In the genomic region with DNA sequence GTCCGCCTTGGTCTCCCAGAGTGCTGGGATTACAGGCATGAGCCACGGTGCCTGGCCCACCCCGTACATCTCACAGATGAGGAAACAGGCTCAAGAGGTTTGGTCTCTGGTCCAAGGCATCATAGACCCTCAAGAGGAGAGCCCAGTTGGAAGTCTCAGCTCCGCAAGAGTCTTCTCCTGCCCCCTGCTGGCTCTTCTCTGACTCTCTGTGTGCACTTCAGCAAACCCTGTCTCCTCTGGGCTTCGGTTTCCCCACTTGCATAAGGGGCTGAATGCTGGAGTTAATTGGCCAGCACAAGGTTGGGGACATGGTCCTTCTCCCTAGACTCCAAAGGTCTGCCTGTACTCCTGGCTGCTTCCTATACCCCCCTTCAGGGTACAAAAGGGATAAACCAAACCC, we compare ENCODE assay signal across 11 cellular contexts. TPM values are rescaled to one million over a fixed set of nuclear protein-coding genes. Genes with fewer than 3 reads are reported as not detected.
DNase-seq lines count a peak whose midpoint lies in the region; ATAC-seq, FAIRE-seq and TF ChIP-seq lines count a peak whose summit lies in the region.
"Had no signal": no experiment of that assay in that cellular context is flagged by ENCODE, and none has a peak within 500 bp of the region (broad histone marks: within the 10 kb centered on the region; RNA-seq: fewer than 3 reads in every experiment).

No MANE protein-coding gene starts in this region.

- no peak for TF ChIP-seq POLR2A in GM12878 (IDR thresholded peaks at IDR 0.05; ENCODE audit: low read depth, low read length)

- 80% methylated on average over 5 of the region's 5 CpGs for WGBS in GM12878 (ENCODE audit: insufficient coverage, insufficient replicate concordance, low lambda C conversion rate, missing lambda C conversion rate)

- no peaks in the 10 kb centered on the region for H3K9me3 Mint-ChIP-seq in nephron progenitor cell
- H3K9me3 Mint-ChIP-seq: nephron; stimulated activated memory B cell treated with anti-CD40 and anti-IgM and Interleukin-4, amounts not matched to agents 10 μg/mL and 1 μg/mL and 100 μg/mL, for 72 hours had no signal

- H3K27ac ChIP-seq in Karpas-422 (ENCODE audit: low read length) (no peak overlapping the region), GM12878 (ENCODE audit: control insufficient read depth, insufficient read depth) (no peak overlapping the region)
- H3K27ac ChIP-seq: coronary artery had no signal

- peak; percentile 27 for FAIRE-seq in GM12878 (lab: Jason Lieb, UNC)
- FAIRE-seq: GM19239 had no signal

- intact Hi-C loops in GM12878 (cut with micrococcal nuclease; ENCODE audit: unreplicated experiment): no loop called here

- H3K36me3 ChIP-seq in Karpas-422 (ENCODE audit: insufficient read depth, low read length) (no peaks in the 10 kb centered on the region), GM12878 (ENCODE audit: control insufficient read depth in 2 of 2, insufficient read depth in 2 of 2, low read length in 1 of 2) (no peaks in the 10 kb centered on the region)

- in situ Hi-C loops in GM12878 (cut with MboI): no loop called here

- peaks cover 7% of the 10 kb centered on the region for H3K27me3 Mint-ChIP-seq in nephron progenitor cell (ENCODE audit: low read depth, poor library complexity)
- H3K27me3 Mint-ChIP-seq: stimulated activated memory B cell treated with anti-CD40 and anti-IgM and Interleukin-4, amounts not matched to agents 10 μg/mL and 1 μg/mL and 100 μg/mL, for 72 hours had no signal

- no peaks in the 10 kb centered on the region for H3K27me3 ChIP-seq in Karpas-422 (ENCODE audit: low read length)
- no peaks in the 10 kb centered on the region for H3K27me3 ChIP-seq in GM12878 (replicated peaks in 1 of 2; ENCODE audit: control insufficient read depth in 2 of 2, insufficient read depth in 2 of 2, low read length in 1 of 2)

- H2AFZ ChIP-seq in Karpas-422 (ENCODE audit: low read length) (no peak overlapping the region), GM12878 (ENCODE audit: control insufficient read depth, low read depth, low read length) (no peak overlapping the region)

- H3K4me1 ChIP-seq in Karpas-422 (ENCODE audit: low read length) (peaks cover 7% of the 10 kb centered on the region), GM12878 (ENCODE audit: control insufficient read depth, insufficient read depth, low read length) (peaks cover 15% of the 10 kb centered on the region)

- DNase-seq in GDM1 (lab: John Stamatoyannopoulos, UW): peak; percentile 19
- peak; percentile 87 for DNase-seq in Karpas-422
- DNase-seq in GM12878 (ENCODE audit: low read depth, low spot score): no peak
- peak; percentile 29 for DNase-seq in nephron progenitor cell
- DNase-seq in stimulated activated naive CD4-positive, alpha-beta T cell treated with Interleukin-2 at 50 U/mL for 16 hours (lab: John Stamatoyannopoulos, UW): no peak

- peak; percentile 27; the same call in 1 of the 2 replicates for TF ChIP-seq RAD21 in GM12878 (IDR thresholded peaks at IDR 0.05; ENCODE audit: insufficient read depth, low read depth, low read length)

- H3K9me3 ChIP-seq in Karpas-422 (ENCODE audit: low read length) (no peaks in the 10 kb centered on the region), GM12878 (replicated peaks; ENCODE audit: control insufficient read depth, insufficient read depth, low read length) (no peaks in the 10 kb centered on the region)

- H3K79me2 ChIP-seq in Karpas-422 (ENCODE audit: low read length) (no peaks in the 10 kb centered on the region), GM12878 (ENCODE audit: control insufficient read depth, insufficient read depth, low read length) (no peaks in the 10 kb centered on the region)

- no peak overlapping the region for H3K27ac Mint-ChIP-seq in nephron progenitor cell
- H3K27ac Mint-ChIP-seq: nephron had no signal

- H3K4me2 ChIP-seq in Karpas-422 (ENCODE audit: low read depth, low read length, poor library complexity, severe bottlenecking) (no peak overlapping the region), GM12878 (ENCODE audit: control insufficient read depth, insufficient read depth) (no peak overlapping the region)

- SMC1A ChIA-PET in GM12878 (lab: Charles Lee; ENCODE audit: uncharacterized antibody, unreplicated experiment): interaction anchor here (0.9 to 1.6 kb wide), 3 partner anchors 58 to 95 kb away, joined by 3 to 5 read pairs (median 4); no protein-coding TSS in a partner anchor

- ATAC-seq in GM12878 (no peak), GM18861 (IDR thresholded peaks at IDR 0.05; ENCODE audit: unreplicated experiment) (no peak), GM18873 (IDR thresholded peaks at IDR 0.05; ENCODE audit: low FRiP score, unreplicated experiment) (no peak)
- ATAC-seq: stimulated activated memory B cell treated with anti-CD40 and anti-IgM and Interleukin-4, amounts not matched to agents 10 μg/mL and 1 μg/mL and 100 μg/mL, for 72 hours had no signal

- H3K4me3 ChIP-seq in Karpas-422 (ENCODE audit: low read length) (no peak overlapping the region), GM12878 (no peak overlapping the region)
- H3K4me3 ChIP-seq: coronary artery had no signal

- H3K4me3 Mint-ChIP-seq in nephron progenitor cell: no peak overlapping the region
- H3K4me3 Mint-ChIP-seq: nephron; stimulated activated memory B cell treated with anti-CD40 and anti-IgM and Interleukin-4, amounts not matched to agents 10 μg/mL and 1 μg/mL and 100 μg/mL, for 72 hours had no signal

- H3K36me3 Mint-ChIP-seq in nephron progenitor cell (ENCODE audit: low read depth): no peaks in the 10 kb centered on the region
- H3K36me3 Mint-ChIP-seq: stimulated activated memory B cell treated with anti-CD40 and anti-IgM and Interleukin-4, amounts not matched to agents 10 μg/mL and 1 μg/mL and 100 μg/mL, for 72 hours had no signal

- POLR2A ChIA-PET in GM12878 (lab: Charles Lee): interaction anchor here (0.6 kb wide), 3 partner anchors 9 to 184 kb away, joined by 3 to 6 read pairs (median 3); no protein-coding TSS in a partner anchor

- RAD21 ChIA-PET in GM12878 (lab: Charles Lee; ENCODE audit: unreplicated experiment): interaction anchor here (0.6 to 1.6 kb wide), 3 partner anchors 40 to 97 kb away, joined by 3 to 4 read pairs (median 3); partner anchors contain the start of genes INKA1 and RBM6

- H3K4me1 Mint-ChIP-seq in nephron progenitor cell: peaks cover 5% of the 10 kb centered on the region

- no peaks in the 10 kb centered on the region for H3K9me2 ChIP-seq in Karpas-422 (replicated peaks; ENCODE audit: insufficient read depth, low read length)

- H4K20me1 ChIP-seq in Karpas-422 (ENCODE audit: insufficient read depth, low read depth, low read length) (no peaks in the 10 kb centered on the region), GM12878 (ENCODE audit: control insufficient read depth, insufficient read depth) (no peaks in the 10 kb centered on the region)

- CTCF ChIA-PET in GM12878 (lab: Yijun Ruan, JAX): interaction anchor here (1.1 to 3.8 kb wide), 5 partner anchors 16 to 690 kb away, joined by 3 to 28 read pairs (median 5); partner anchors contain the start of gene INKA1

- no TSS peak for BruUV-seq in GM12878 (replicated peaks; lab: Mats Ljungman, UMichigan)

- H3K9ac ChIP-seq in Karpas-422 (ENCODE audit: low read length): no peak overlapping the region
- no peak overlapping the region for H3K9ac ChIP-seq in GM12878 (ENCODE audit: control insufficient read depth, insufficient read depth, low read length)

- TF ChIP-seq CTCF in GM12878 (IDR thresholded peaks at IDR 0.05 in 2 of 3, conservative IDR thresholded peaks at IDR 0.05 in 1 of 3; ENCODE audit: control insufficient read depth in 2 of 3, extremely low read depth in 1 of 3, insufficient read depth in 1 of 3, low read depth in 3 of 3, low read length in 3 of 3): peak in 2 of 3 experiments; percentile 29 to 30; a peak in 2 of 6 replicates
- peak; percentile 25 for TF ChIP-seq CTCF in nephron progenitor cell (IDR thresholded peaks at IDR 0.05)

- TF ChIP-seq EP300 in GM12878 (IDR thresholded peaks at IDR 0.05; ENCODE audit: borderline replicate concordance in 1 of 2, control insufficient read depth in 1 of 2, low read depth in 2 of 2, low read length in 2 of 2): no peak

RNA-seq across cellular contexts. Expression of gene MST1R, which starts 3.9 kb away (rescaled TPM):
- not detected in 2 replicates for total RNA-seq in Karpas-422 (2014; rRNA removed; shearing (Covaris generic); ENCODE audit: low replicate concordance)
- total RNA-seq in GM12878 (2013; cell fraction: nucleolus; rRNA removed): 7.5 and 8.1 TPM in 2 replicates
- 1.1 and 1.3 TPM in 2 replicates for total RNA-seq in GM12878 (2014; rRNA removed)
- 0.40 and 1.7 TPM in 2 replicates for total RNA-seq in GM12878 (2014; rRNA removed; fragmentation: Illumina TruSeq; extraction: Trizol)
- total RNA-seq in GM12878 (2021): 2.3 and 3.0 TPM in 2 replicates
- 0.59 TPM for polyA plus RNA-seq in GM12878 (2011; ENCODE audit: low read depth)
- 1.8 and 5.1 TPM in 2 replicates for polyA plus RNA-seq in GM12878 (2011; rRNA removed)
- 5.1 and 7.9 TPM in 2 replicates for polyA plus RNA-seq in GM12878 (2011; cell fraction: cytosol; rRNA removed)
- 64.7 and 74.7 TPM in 2 replicates for polyA plus RNA-seq in GM12878 (2011; cell fraction: nucleus; rRNA removed)
- polyA plus RNA-seq in GM12878 (2012): 0.89 and 1.1 TPM in 2 replicates
- polyA plus RNA-seq in GM12878 (2014; fragmentation: Illumina TruSeq; extraction: Trizol): 0.35 and 1.1 TPM in 2 replicates
- 1 to 10 TPM in 1 of 2 experiments, under 1 TPM in 1; 0.68 to 1.2 TPM for polyA plus RNA-seq in GM12878 (2014; fragmentation: Nextera tagmentation; extraction: Ambion mirVana)
- 4.5 and 5.6 TPM in 2 replicates for polyA plus RNA-seq in GM12878 (2014; rRNA removed)
- 1 to 10 TPM; 1.3 to 2.2 TPM for polyA plus RNA-seq in GM12878 (2016; fragmentation: Nextera tagmentation; extraction: Ambion mirVana)
- 6.0 and 9.4 TPM in 2 replicates for polyA minus RNA-seq in GM12878 (2011; rRNA and poly(A)+ RNA removed)
- 4.1 and 4.4 TPM in 2 replicates for polyA minus RNA-seq in GM12878 (2011; cell fraction: cytosol; rRNA and poly(A)+ RNA removed)
- 11.8 and 21.5 TPM in 2 replicates for polyA minus RNA-seq in GM12878 (2011; cell fraction: nucleus; rRNA and poly(A)+ RNA removed)

RNA-seq across cellular contexts. Expression of gene MON1A, which starts 29.8 kb away (rescaled TPM):
- total RNA-seq in Karpas-422 (2014; rRNA removed; shearing (Covaris generic); ENCODE audit: low replicate concordance): 9.6 and 9.8 TPM in 2 replicates
- 4.3 and 4.7 TPM in 2 replicates for total RNA-seq in GM12878 (2013; cell fraction: nucleolus; rRNA removed)
- total RNA-seq in GM12878 (2014; rRNA removed): 9.9 TPM in 2 replicates
- 2.6 and 3.5 TPM in 2 replicates for total RNA-seq in GM12878 (2014; rRNA removed; fragmentation: Illumina TruSeq; extraction: Trizol)
- total RNA-seq in GM12878 (2021): 9.0 and 10.3 TPM in 2 replicates
- 1.4 TPM for polyA plus RNA-seq in GM12878 (2011; ENCODE audit: low read depth)
- polyA plus RNA-seq in GM12878 (2011; rRNA removed): 2.1 and 6.2 TPM in 2 replicates
- polyA plus RNA-seq in GM12878 (2011; cell fraction: cytosol; rRNA removed): 9.8 and 14.4 TPM in 2 replicates
- 11.7 and 14.4 TPM in 2 replicates for polyA plus RNA-seq in GM12878 (2011; cell fraction: nucleus; rRNA removed)
- polyA plus RNA-seq in GM12878 (2012): 3.3 and 4.2 TPM in 2 replicates
- 0.98 and 4.0 TPM in 2 replicates for polyA plus RNA-seq in GM12878 (2014; fragmentation: Illumina TruSeq; extraction: Trizol)
- 1 to 10 TPM; 1.3 to 2.4 TPM for polyA plus RNA-seq in GM12878 (2014; fragmentation: Nextera tagmentation; extraction: Ambion mirVana)
- 10.3 and 10.8 TPM in 2 replicates for polyA plus RNA-seq in GM12878 (2014; rRNA removed)
- polyA plus RNA-seq in GM12878 (2016; fragmentation: Nextera tagmentation; extraction: Ambion mirVana): 10 to 100 TPM in 1 of 2 experiments, 1 to 10 TPM in 1; 9.2 to 10.5 TPM
- polyA minus RNA-seq in GM12878 (2011; rRNA and poly(A)+ RNA removed): 4.0 and 5.8 TPM in 2 replicates
- polyA minus RNA-seq in GM12878 (2011; cell fraction: cytosol; rRNA and poly(A)+ RNA removed): 3.9 and 5.7 TPM in 2 replicates
- 1.8 and 5.2 TPM in 2 replicates for polyA minus RNA-seq in GM12878 (2011; cell fraction: nucleus; rRNA and poly(A)+ RNA removed)

RNA-seq across cellular contexts. Expression of gene CAMKV, which starts 30.1 kb away (rescaled TPM):
- total RNA-seq in Karpas-422 (2014; rRNA removed; shearing (Covaris generic); ENCODE audit: low replicate concordance): 3.2 and 7.8 TPM in 2 replicates
- not detected in 2 replicates for total RNA-seq in GM12878 (2013; cell fraction: nucleolus; rRNA removed)
- total RNA-seq in GM12878 (2014; rRNA removed) (not detected in 2 replicates), GM12878 (2014; rRNA removed; fragmentation: Illumina TruSeq; extraction: Trizol) (not detected in 2 replicates), GM12878 (2021) (0.16 TPM in 1 of 2 replicates, not detected in the other)
- not detected for polyA plus RNA-seq in GM12878 (2011; ENCODE audit: low read depth)
- polyA plus RNA-seq in GM12878 (2011; rRNA removed) (0.13 TPM in 1 of 2 replicates, not detected in the other), GM12878 (2014; fragmentation: Illumina TruSeq; extraction: Trizol) (not detected in 2 replicates), GM12878 (2014; fragmentation: Nextera tagmentation; extraction: Ambion mirVana) (not detected), GM12878 (2014; rRNA removed) (0.05 TPM in 1 of 2 replicates, not detected in the other), GM12878 (2016; fragmentation: Nextera tagmentation; extraction: Ambion mirVana) (under 1 TPM; 0.06 to 0.20 TPM)
- polyA plus RNA-seq in GM12878 (2011; cell fraction: cytosol; rRNA removed): 0.01 and 0.05 TPM in 2 replicates
- polyA plus RNA-seq in GM12878 (2011; cell fraction: nucleus; rRNA removed): 0.16 and 0.25 TPM in 2 replicates
- not detected in 2 replicates for polyA plus RNA-seq in GM12878 (2012)
- polyA minus RNA-seq in GM12878 (2011; rRNA and poly(A)+ RNA removed): not detected in 2 replicates
- not detected in 2 replicates for polyA minus RNA-seq in GM12878 (2011; cell fraction: cytosol; rRNA and poly(A)+ RNA removed)
- polyA minus RNA-seq in GM12878 (2011; cell fraction: nucleus; rRNA and poly(A)+ RNA removed): 0.10 TPM in 1 of 2 replicates, not detected in the other

RNA-seq across cellular contexts. Expression of gene RBM6, which starts 40.1 kb away (rescaled TPM):
- total RNA-seq in Karpas-422 (2014; rRNA removed; shearing (Covaris generic); ENCODE audit: low replicate concordance): 88.3 and 109 TPM in 2 replicates
- total RNA-seq in GM12878 (2013; cell fraction: nucleolus; rRNA removed): 400 and 435 TPM in 2 replicates
- total RNA-seq in GM12878 (2014; rRNA removed): 56.4 and 62.5 TPM in 2 replicates
- 94.1 and 94.6 TPM in 2 replicates for total RNA-seq in GM12878 (2014; rRNA removed; fragmentation: Illumina TruSeq; extraction: Trizol)
- total RNA-seq in GM12878 (2021): 66.5 and 72.7 TPM in 2 replicates
- polyA plus RNA-seq in GM12878 (2011; ENCODE audit: low read depth): 45.2 TPM
- 103 and 128 TPM in 2 replicates for polyA plus RNA-seq in GM12878 (2011; rRNA removed)
- 50.3 and 56.4 TPM in 2 replicates for polyA plus RNA-seq in GM12878 (2011; cell fraction: cytosol; rRNA removed)
- polyA plus RNA-seq in GM12878 (2011; cell fraction: nucleus; rRNA removed): 317 and 335 TPM in 2 replicates
- 67.7 and 87.7 TPM in 2 replicates for polyA plus RNA-seq in GM12878 (2012)
- polyA plus RNA-seq in GM12878 (2014; fragmentation: Illumina TruSeq; extraction: Trizol): 102 and 136 TPM in 2 replicates
- polyA plus RNA-seq in GM12878 (2014; fragmentation: Nextera tagmentation; extraction: Ambion mirVana): 10 to 100 TPM; 45.3 to 84.4 TPM
- 73.6 and 89.8 TPM in 2 replicates for polyA plus RNA-seq in GM12878 (2014; rRNA removed)
- 10 to 100 TPM; 70.6 to 78.2 TPM for polyA plus RNA-seq in GM12878 (2016; fragmentation: Nextera tagmentation; extraction: Ambion mirVana)
- 30.0 and 44.6 TPM in 2 replicates for polyA minus RNA-seq in GM12878 (2011; rRNA and poly(A)+ RNA removed)
- polyA minus RNA-seq in GM12878 (2011; cell fraction: cytosol; rRNA and poly(A)+ RNA removed): 12.5 and 15.6 TPM in 2 replicates
- 42.7 and 57.8 TPM in 2 replicates for polyA minus RNA-seq in GM12878 (2011; cell fraction: nucleus; rRNA and poly(A)+ RNA removed)

RNA-seq across cellular contexts. Expression of gene TRAIP, which starts 43.5 kb away (rescaled TPM):
- total RNA-seq in Karpas-422 (2014; rRNA removed; shearing (Covaris generic); ENCODE audit: low replicate concordance): 5.9 and 9.2 TPM in 2 replicates
- 18.7 and 23.8 TPM in 2 replicates for total RNA-seq in GM12878 (2013; cell fraction: nucleolus; rRNA removed)
- total RNA-seq in GM12878 (2014; rRNA removed) (20.9 and 21.1 TPM in 2 replicates), GM12878 (2014; rRNA removed; fragmentation: Illumina TruSeq; extraction: Trizol) (14.7 and 15.9 TPM in 2 replicates), GM12878 (2021) (19.5 and 23.7 TPM in 2 replicates)
- polyA plus RNA-seq in GM12878 (2011; ENCODE audit: low read depth): 8.2 TPM
- polyA plus RNA-seq in GM12878 (2011; rRNA removed) (12.5 and 18.6 TPM in 2 replicates), GM12878 (2014; fragmentation: Illumina TruSeq; extraction: Trizol) (17.9 and 22.1 TPM in 2 replicates), GM12878 (2014; fragmentation: Nextera tagmentation; extraction: Ambion mirVana) (10 to 100 TPM; 33.6 to 37.0 TPM), GM12878 (2014; rRNA removed) (22.4 and 25.1 TPM in 2 replicates), GM12878 (2016; fragmentation: Nextera tagmentation; extraction: Ambion mirVana) (10 to 100 TPM; 26.8 to 31.2 TPM)
- polyA plus RNA-seq in GM12878 (2011; cell fraction: cytosol; rRNA removed): 17.4 and 27.0 TPM in 2 replicates
- polyA plus RNA-seq in GM12878 (2011; cell fraction: nucleus; rRNA removed): 81.4 and 83.2 TPM in 2 replicates
- polyA plus RNA-seq in GM12878 (2012): 10.8 and 11.1 TPM in 2 replicates
- polyA minus RNA-seq in GM12878 (2011; rRNA and poly(A)+ RNA removed): 22.6 and 26.3 TPM in 2 replicates
- polyA minus RNA-seq in GM12878 (2011; cell fraction: cytosol; rRNA and poly(A)+ RNA removed): 10.6 TPM in 2 replicates
- 22.2 and 31.2 TPM in 2 replicates for polyA minus RNA-seq in GM12878 (2011; cell fraction: nucleus; rRNA and poly(A)+ RNA removed)

Comparison
In these comparisons a context has a peak if more than half of its experiments do, and no peak if none do; other contexts are left out.
1. DNase-seq: peak in GDM1 (single experiment), Karpas-422 (single experiment) and nephron progenitor cell (single experiment); none in GM12878 (single experiment) and stimulated activated naive CD4-positive, alpha-beta T cell treated with Interleukin-2 at 50 U/mL for 16 hours (single experiment).